Comparison of ENCODE assay signal across 1 cellular context in genomic region chr15:69067296-69067695, GRCh38.
TF ChIP-seq lines count a peak whose summit lies in the region.

No MANE protein-coding gene starts in this region.

TF ChIP-seq in HEK293, 187 proteins besides CTCF, POLR2A, EP300 and RAD21 (continued from another document):
- TF ChIP-seq ZNF518A (tag by site-specific recombination; conservative IDR thresholded peaks at IDR 0.05; ENCODE audit: low read depth): peak; percentile 36
- TF ChIP-seq ZNF510 (tag by site-specific recombination; IDR thresholded peaks at IDR 0.05; ENCODE audit: insufficient replicate concordance): no peak
TF ChIP-seq in HEK293: peak in this region for 4.
